8 cellular contexts compared by ENCODE assay signal in genomic region chr11:93169950-93170561, GRCh38. TPM values are rescaled to one million over a fixed set of nuclear protein-coding genes. Genes with fewer than 3 reads are reported as not detected.
DNase-seq lines count a peak whose midpoint lies in the region; ATAC-seq, FAIRE-seq and TF ChIP-seq lines count a peak whose summit lies in the region.

No MANE protein-coding gene starts in this region.

- H3K4me3 ChIP-seq in AG09309 (ENCODE audit: control insufficient read depth, low read depth, low read length) = no peak overlapping the region

- no peak overlapping the region for H3K4me3 Mint-ChIP-seq in T-cell
- no peak overlapping the region for H3K4me3 Mint-ChIP-seq in stimulated activated naive B cell treated with anti-CD40 and anti-IgM and Interleukin-4, amounts not matched to agents 10 μg/mL and 1 μg/mL and 100 μg/mL, for 72 hours

- no peak overlapping the region for H3K27ac Mint-ChIP-seq in T-cell
- H3K27ac Mint-ChIP-seq in stimulated activated naive B cell treated with anti-CD40 and anti-IgM and Interleukin-4, amounts not matched to agents 10 μg/mL and 1 μg/mL and 100 μg/mL, for 72 hours = no peak overlapping the region

- POLR2A ChIA-PET in T-cell (lab: Charles Lee) = no interaction called here

- ATAC-seq in GM18861 (IDR thresholded peaks at IDR 0.05; ENCODE audit: unreplicated experiment) (peak; percentile 50), T-cell (replicated peaks in 1 of 4) (no peak)
- ATAC-seq in stimulated activated naive B cell treated with anti-CD40 and anti-IgM and Interleukin-4, amounts not matched to agents 10 μg/mL and 1 μg/mL and 100 μg/mL, for 72 hours (replicated peaks) = no peak

- no peak for FAIRE-seq in GM19239 (lab: Jason Lieb, UNC)

- H3K4me1 Mint-ChIP-seq in T-cell = peaks cover 0 to 13% (median 11%) of the 10 kb centered on the region in 3 donors
- peaks cover 0 to 10% of the 10 kb centered on the region in 2 donors for H3K4me1 Mint-ChIP-seq in stimulated activated naive B cell treated with anti-CD40 and anti-IgM and Interleukin-4, amounts not matched to agents 10 μg/mL and 1 μg/mL and 100 μg/mL, for 72 hours

- peaks cover 7% of the 10 kb centered on the region for H3K36me3 Mint-ChIP-seq in T-cell
- H3K36me3 Mint-ChIP-seq in stimulated activated naive B cell treated with anti-CD40 and anti-IgM and Interleukin-4, amounts not matched to agents 10 μg/mL and 1 μg/mL and 100 μg/mL, for 72 hours = peaks cover 1 to 5% of the 10 kb centered on the region in 2 donors

- no peaks in the 10 kb centered on the region for H3K27me3 Mint-ChIP-seq in T-cell
- H3K27me3 Mint-ChIP-seq in stimulated activated naive B cell treated with anti-CD40 and anti-IgM and Interleukin-4, amounts not matched to agents 10 μg/mL and 1 μg/mL and 100 μg/mL, for 72 hours = no peaks in the 10 kb centered on the region

- CTCF ChIA-PET in T-cell (lab: Charles Lee) = interaction anchor here in 1 of 2 donors (0.5 kb wide), 1 partner anchor 31 kb away, joined by 3 read pairs; no protein-coding TSS in a partner anchor

- no peaks in the 10 kb centered on the region for H3K9me3 Mint-ChIP-seq in T-cell
- H3K9me3 Mint-ChIP-seq in stimulated activated naive B cell treated with anti-CD40 and anti-IgM and Interleukin-4, amounts not matched to agents 10 μg/mL and 1 μg/mL and 100 μg/mL, for 72 hours = no peaks in the 10 kb centered on the region

- peak; percentile 45 for TF ChIP-seq CTCF in AG09309 (IDR thresholded peaks at IDR 0.05; ENCODE audit: control insufficient read depth, insufficient read depth, low read depth, low read length, missing control alignments)

- no peak for DNase-seq in AG09309 (ENCODE audit: low read depth)
- peak; percentile 45 for DNase-seq in SK-N-DZ (ENCODE audit: low spot score)
- DNase-seq in iPS-NIHi11 (ENCODE audit: low spot score) = peak; percentile 8
- DNase-seq in D341Med (ENCODE audit: low spot score) = no peak
- no peak for DNase-seq in T-cell
- no peak for DNase-seq in stimulated activated naive B cell treated with anti-CD40 and anti-IgM and Interleukin-4, amounts not matched to agents 10 μg/mL and 1 μg/mL and 100 μg/mL, for 72 hours
- no peak for DNase-seq in GM19239 (ENCODE audit: insufficient read length, low spot score)

RNA-seq across cellular contexts. Expression of gene SLC36A4, which starts 27.7 kb away (rescaled TPM):
- polyA plus RNA-seq in SK-N-DZ (2014; cell fraction: cytosol; rRNA removed) = 18.6 and 20.3 TPM in 2 replicates
- 47.9 and 53.4 TPM in 2 replicates for polyA plus RNA-seq in SK-N-DZ (2014; cell fraction: nucleus; rRNA removed)
- 10 to 100 TPM; 13.3 to 21.8 (median 14.6) TPM for total RNA-seq in T-cell

Comparison
In these comparisons a context has a peak if more than half of its experiments do, and no peak if none do; other contexts are left out.
1. DNase-seq: peak in SK-N-DZ (single experiment) and iPS-NIHi11 (single experiment); none in AG09309 (single experiment), D341Med (single experiment), T-cell (0 of 34), stimulated activated naive B cell treated with anti-CD40 and anti-IgM and Interleukin-4, amounts not matched to agents 10 μg/mL and 1 μg/mL and 100 μg/mL, for 72 hours (single experiment) and GM19239 (single experiment).